21 cellular contexts compared by ENCODE assay signal in genomic region chr20:9130407-9130995, GRCh38.
"Had no signal": no experiment of that assay in that cellular context is flagged by ENCODE, and none has a peak within 500 bp of the region (broad histone marks: within the 10 kb centered on the region; RNA-seq: fewer than 3 reads in every experiment).

No MANE protein-coding gene starts in this region.

- H3K4me1 Mint-ChIP-seq: activated B cell treated with CpG ODN at 0.5 μM for 24 hours; natural killer cell; stimulated activated naive CD8-positive, alpha-beta T cell treated with anti-CD3 and anti-CD28 coated beads, Interleukin-15, amount 100 ng/mL, for 72 hours had no signal

- ATAC-seq: activated CD8-positive, alpha-beta T cell treated with anti-CD3 and anti-CD28 coated beads, Interleukin-2, amount 10 ng/mL, durations not matched to agents 7 days and 5 days; activated naive CD4-positive, alpha-beta T cell treated with anti-CD3 and anti-CD28 coated beads, Interleukin-2, amount 50 U/mL, for 72 hours; activated T-cell treated with anti-CD3 and anti-CD28 coated beads, Interleukin-2, amount 50 U/mL, for 72 hours; left lobe of liver; natural killer cell; stimulated activated naive CD8-positive, alpha-beta T cell treated with anti-CD3 and anti-CD28 coated beads, Interleukin-15, amount 100 ng/mL, for 72 hours had no signal

- H3K9me3 Mint-ChIP-seq: endodermal cell had no signal

- H3K36me3 Mint-ChIP-seq: activated naive CD4-positive, alpha-beta T cell treated with anti-CD3 and anti-CD28 coated beads, Interleukin-2, amount 50 U/mL, for 72 hours; natural killer cell had no signal

- H3K27ac Mint-ChIP-seq: activated B cell treated with CpG ODN at 0.5 μM for 24 hours; activated CD8-positive, alpha-beta T cell treated with anti-CD3 and anti-CD28 coated beads, Interleukin-2, amount 10 ng/mL, durations not matched to agents 7 days and 5 days; activated naive CD4-positive, alpha-beta T cell treated with anti-CD3 and anti-CD28 coated beads, Interleukin-2, amount 50 U/mL, for 72 hours; activated T-cell treated with anti-CD3 and anti-CD28 coated beads, Interleukin-2, amount 50 U/mL, for 72 hours; endodermal cell; natural killer cell; stimulated activated naive CD8-positive, alpha-beta T cell treated with anti-CD3 and anti-CD28 coated beads, Interleukin-15, amount 100 ng/mL, for 72 hours; T-helper 2 cell treated with Interferon-gamma antibody and Interleukin-4, amounts not matched to agents 5 μg/mL and 100 μg/mL, for 36 hours had no signal

- H3K4me3 Mint-ChIP-seq: activated B cell treated with CpG ODN at 0.5 μM for 24 hours; activated CD8-positive, alpha-beta T cell treated with anti-CD3 and anti-CD28 coated beads, Interleukin-2, amount 10 ng/mL, durations not matched to agents 7 days and 5 days; activated T-cell treated with anti-CD3 and anti-CD28 coated beads, Interleukin-2, amount 50 U/mL, for 72 hours; endodermal cell; natural killer cell; stimulated activated naive CD8-positive, alpha-beta T cell treated with anti-CD3 and anti-CD28 coated beads, Interleukin-15, amount 100 ng/mL, for 72 hours; T-helper 2 cell treated with Interferon-gamma antibody and Interleukin-4, amounts not matched to agents 5 μg/mL and 100 μg/mL, for 36 hours had no signal

- DNase-seq: activated B cell treated with CpG ODN at 0.5 μM for 24 hours; activated CD4-positive, alpha-beta T cell treated with anti-CD3 and anti-CD28 coated beads for 48 hours; activated CD8-positive, alpha-beta memory T cell treated with anti-CD3 and anti-CD28 coated beads, Interleukin-2, amount 50 U/mL, for 4 hours; activated CD8-positive, alpha-beta T cell treated with anti-CD3 and anti-CD28 coated beads, Interleukin-2, amount 10 ng/mL, durations not matched to agents 7 days and 5 days; activated gamma-delta T cell; activated T-cell treated with anti-CD3 and anti-CD28 coated beads, Interleukin-2, amount 50 U/mL, for 72 hours; amniotic stem cell; brain microvascular endothelial cell; cerebellar nuclear complex; dermis blood vessel endothelial cell; endodermal cell; erythroblast; head of caudate nucleus; natural killer cell; sigmoid colon; spleen; stimulated activated naive CD8-positive, alpha-beta T cell treated with anti-CD3 and anti-CD28 coated beads, Interleukin-15, amount 100 ng/mL, for 72 hours; upper lobe of left lung had no signal

- H3K4me3 ChIP-seq: sigmoid colon, spleen, upper lobe of left lung had no signal

- H3K27me3 Mint-ChIP-seq: activated B cell treated with CpG ODN at 0.5 μM for 24 hours; stimulated activated naive CD8-positive, alpha-beta T cell treated with anti-CD3 and anti-CD28 coated beads, Interleukin-15, amount 100 ng/mL, for 72 hours had no signal
